ENCODE assay signal across 1 cellular context in the genomic region with DNA sequence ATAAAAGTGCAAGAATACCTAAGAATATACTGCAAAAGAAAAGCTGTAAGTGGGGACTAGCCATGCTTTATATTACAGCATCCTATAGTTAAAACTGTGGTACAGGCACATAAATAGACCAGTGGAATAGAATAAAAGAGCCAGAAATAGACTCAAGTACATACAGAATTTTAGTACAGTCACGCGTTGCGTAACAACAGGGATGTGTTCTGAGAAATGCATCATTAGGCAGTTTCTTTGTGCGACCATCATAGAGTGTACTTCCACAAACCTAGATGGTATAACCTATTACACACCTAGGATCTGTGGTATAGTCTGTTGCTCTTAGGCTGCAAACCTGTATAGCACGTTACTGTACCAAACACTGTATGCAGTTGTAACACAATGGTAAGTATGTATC.
TF ChIP-seq lines count a peak whose summit lies in the region.

No MANE protein-coding gene starts in this region.

TF ChIP-seq in H1, 55 proteins besides CTCF, POLR2A, EP300 and RAD21:
- TF ChIP-seq CEBPB (IDR thresholded peaks at IDR 0.05; ENCODE audit: low read depth, low read length): 0 out of 2 replicates have a peak, but pooled peaks have one; percentile 31
- TF ChIP-seq, protein P1, sequence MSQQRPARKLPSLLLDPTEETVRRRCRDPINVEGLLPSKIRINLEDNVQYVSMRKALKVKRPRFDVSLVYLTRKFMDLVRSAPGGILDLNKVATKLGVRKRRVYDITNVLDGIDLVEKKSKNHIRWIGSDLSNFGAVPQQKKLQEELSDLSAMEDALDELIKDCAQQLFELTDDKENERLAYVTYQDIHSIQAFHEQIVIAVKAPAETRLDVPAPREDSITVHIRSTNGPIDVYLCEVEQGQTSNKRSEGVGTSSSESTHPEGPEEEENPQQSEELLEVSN (IDR thresholded peaks at IDR 0.05): no peak
